Comparison of ENCODE assay signal across 19 cellular contexts in the genomic region with DNA sequence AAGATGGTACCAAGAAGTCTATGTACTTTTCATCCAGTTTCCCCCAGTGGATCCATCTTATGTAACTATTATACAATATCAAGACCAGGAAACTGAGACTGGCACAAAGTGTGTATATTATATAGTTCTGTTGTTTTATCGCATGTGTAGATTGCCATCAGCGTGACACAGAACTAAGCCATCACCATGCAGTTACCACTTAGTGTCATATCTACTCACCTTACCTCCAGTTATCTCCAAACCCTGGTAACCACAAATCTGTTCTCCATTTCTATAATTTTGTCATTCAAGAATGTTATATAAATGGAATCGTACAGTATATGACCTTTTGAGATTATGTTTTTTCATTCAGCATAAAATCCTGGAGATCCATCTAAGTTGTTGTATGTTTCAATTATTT. TPM values are rescaled to one million over a fixed set of nuclear protein-coding genes. Genes with fewer than 3 reads are reported as not detected.
DNase-seq lines count a peak whose midpoint lies in the region; ATAC-seq and TF ChIP-seq lines count a peak whose summit lies in the region.
"Had no signal": no experiment of that assay in that cellular context is flagged by ENCODE, and none has a peak within 500 bp of the region (broad histone marks: within the 10 kb centered on the region; RNA-seq: fewer than 3 reads in every experiment).

No MANE protein-coding gene starts in this region.

- DNase-seq in left ventricle myocardium inferior (no peak), right cardiac atrium (no peak), HCEC 1CT (no peak), T-helper 1 cell (no peak)
- DNase-seq in stimulated activated effector memory CD8-positive, alpha-beta T cell treated with anti-CD3 and anti-CD28 coated beads, Interleukin-12 subunit alpha, Interleukin-12 subunit beta, amount 100 ng/mL, for 72 hours (ENCODE audit: low spot score in 2 of 2), result no peak
- DNase-seq: Caco-2; CD4-positive, CD25-positive, alpha-beta regulatory T cell; CD8-positive, alpha-beta T cell; DMS153; DND-41; GM23248; H7 had no signal

- H3K4me1 ChIP-seq in left ventricle myocardium inferior (peaks cover 32% of the 10 kb centered on the region), right cardiac atrium (ENCODE audit: control insufficient read depth, insufficient read depth, low read length) (no peaks in the 10 kb centered on the region)

- H3K36me3 ChIP-seq in left ventricle myocardium inferior, result peaks cover 19% of the 10 kb centered on the region

- H3K4me3 ChIP-seq in left ventricle myocardium inferior, result no peak overlapping the region
- no peak overlapping the region for H3K4me3 ChIP-seq in right cardiac atrium (ENCODE audit: low read length)
- H3K4me3 ChIP-seq: BLaER1, GM23248 had no signal

- H3K27ac ChIP-seq in left ventricle myocardium inferior (replicated peaks) (peak overlapping the region; percentile 89), right cardiac atrium (ENCODE audit: low read length) (no peak overlapping the region), cingulate gyrus (ENCODE audit: low read depth, low read length) (peak overlapping the region; percentile 24)
- H3K27ac ChIP-seq: 22Rv1, BLaER1, C4-2B, GM23248 had no signal

- H3K27me3 ChIP-seq in left ventricle myocardium inferior (ENCODE audit: low read depth) (no peaks in the 10 kb centered on the region), right cardiac atrium (ENCODE audit: control insufficient read depth, insufficient read depth) (no peaks in the 10 kb centered on the region)
- H3K27me3 ChIP-seq: BLaER1 had no signal

- WGBS in right cardiac atrium, result 93% methylated on average over 3 of the region's 3 CpGs

- no peaks in the 10 kb centered on the region for H3K4me1 Mint-ChIP-seq in stimulated activated effector memory CD8-positive, alpha-beta T cell treated with anti-CD3 and anti-CD28 coated beads, Interleukin-12 subunit alpha, Interleukin-12 subunit beta, amount 100 ng/mL, for 72 hours
- H3K4me1 Mint-ChIP-seq: B cell had no signal

- no peaks in the 10 kb centered on the region for H3K9me3 ChIP-seq in left ventricle myocardium inferior (replicated peaks)
- no peaks in the 10 kb centered on the region for H3K9me3 ChIP-seq in right cardiac atrium (ENCODE audit: control insufficient read depth, low read length)
- H3K9me3 ChIP-seq: BLaER1, Caco-2 had no signal

- peak overlapping the region; percentile 68 for H3K27ac Mint-ChIP-seq in stimulated activated effector memory CD8-positive, alpha-beta T cell treated with anti-CD3 and anti-CD28 coated beads, Interleukin-12 subunit alpha, Interleukin-12 subunit beta, amount 100 ng/mL, for 72 hours
- H3K27ac Mint-ChIP-seq: B cell; CD8-positive, alpha-beta T cell had no signal

- ATAC-seq in right cardiac atrium (no peak), GM21360 (IDR thresholded peaks at IDR 0.05; ENCODE audit: unreplicated experiment) (no peak)
- no peak for ATAC-seq in stimulated activated effector memory CD8-positive, alpha-beta T cell treated with anti-CD3 and anti-CD28 coated beads, Interleukin-12 subunit alpha, Interleukin-12 subunit beta, amount 100 ng/mL, for 72 hours
- ATAC-seq: CD8-positive, alpha-beta T cell; HCT116 had no signal

- intact Hi-C loops in left ventricle myocardium inferior (cut with micrococcal nuclease) (no loop called here), right cardiac atrium (cut with DNase I) (no loop called here)

- no peak for TF ChIP-seq CTCF in left ventricle myocardium inferior (IDR thresholded peaks at IDR 0.05; ENCODE audit: borderline replicate concordance)

- H3K4me3 Mint-ChIP-seq in stimulated activated effector memory CD8-positive, alpha-beta T cell treated with anti-CD3 and anti-CD28 coated beads, Interleukin-12 subunit alpha, Interleukin-12 subunit beta, amount 100 ng/mL, for 72 hours, result no peak overlapping the region
- H3K4me3 Mint-ChIP-seq: B cell; CD4-positive, CD25-positive, alpha-beta regulatory T cell; CD8-positive, alpha-beta T cell had no signal

- no peaks in the 10 kb centered on the region for H3K9me3 Mint-ChIP-seq in stimulated activated effector memory CD8-positive, alpha-beta T cell treated with anti-CD3 and anti-CD28 coated beads, Interleukin-12 subunit alpha, Interleukin-12 subunit beta, amount 100 ng/mL, for 72 hours
- H3K9me3 Mint-ChIP-seq: CD4-positive, CD25-positive, alpha-beta regulatory T cell; CD8-positive, alpha-beta T cell had no signal

- H3K36me3 Mint-ChIP-seq in stimulated activated effector memory CD8-positive, alpha-beta T cell treated with anti-CD3 and anti-CD28 coated beads, Interleukin-12 subunit alpha, Interleukin-12 subunit beta, amount 100 ng/mL, for 72 hours, result peaks cover 6% of the 10 kb centered on the region

RNA-seq across cellular contexts. Expression of a gene that starts 23.1 kb away (rescaled TPM):
- total RNA-seq in left ventricle myocardium inferior, result 16.5 TPM
- 10 to 100 TPM; 30.7 to 46.4 (median 35.9) TPM for total RNA-seq in right cardiac atrium
- 17.7 TPM for polyA plus RNA-seq in right cardiac atrium

RNA-seq across cellular contexts. Expression of a gene that starts 23.3 kb away (rescaled TPM):
- total RNA-seq in left ventricle myocardium inferior (18.8 TPM), right cardiac atrium (10 to 100 TPM; 25.3 to 52.1 (median 25.7) TPM)
- polyA plus RNA-seq in right cardiac atrium, result 17.5 TPM

RNA-seq across cellular contexts. Expression of a gene that starts 34.7 kb away (rescaled TPM):
- total RNA-seq in left ventricle myocardium inferior (not detected), right cardiac atrium (under 1 TPM; 0.34 to 0.72 (median 0.42) TPM)
- polyA plus RNA-seq in right cardiac atrium, result 0.29 TPM
- total RNA-seq: GM23248 had no signal
- polyA plus RNA-seq: GM23248 had no signal
